9 cellular contexts compared by ENCODE assay signal in the genomic region with DNA sequence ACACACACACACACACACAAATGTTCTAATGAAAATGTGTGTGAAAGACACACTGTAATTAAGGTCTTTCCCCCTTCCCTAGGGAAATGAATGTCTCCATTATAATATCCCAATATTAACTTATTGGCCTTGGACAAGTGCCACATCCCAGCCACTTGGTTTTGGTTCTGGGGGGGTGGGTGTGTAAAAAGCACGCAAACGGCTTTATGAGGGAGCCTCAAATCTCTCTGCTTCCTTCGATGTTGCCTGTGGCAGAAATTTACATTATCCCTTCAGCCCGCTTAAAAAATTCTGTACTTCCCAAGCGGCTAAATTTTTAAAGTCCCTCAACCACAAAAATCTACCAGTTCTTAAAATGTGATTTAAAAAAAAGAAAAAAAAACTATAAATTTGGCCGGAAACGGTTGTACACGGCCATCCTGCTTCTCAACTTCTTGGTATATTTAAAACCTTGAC. TPM values are rescaled to one million over a fixed set of nuclear protein-coding genes. Genes with fewer than 3 reads are reported as not detected.
DNase-seq lines count a peak whose midpoint lies in the region; FAIRE-seq and TF ChIP-seq lines count a peak whose summit lies in the region.
"Had no signal": no experiment of that assay in that cellular context is flagged by ENCODE, and none has a peak within 500 bp of the region (broad histone marks: within the 10 kb centered on the region; RNA-seq: fewer than 3 reads in every experiment).

No MANE protein-coding gene starts in this region.

- CTCF ChIA-PET in endothelial cell of umbilical vein (lab: Charles Lee) = interaction anchor here (1.2 to 4.1 kb wide), 3 partner anchors 14 to 48 kb away, joined by 4 to 69 read pairs (median 7); partner anchors contain the start of gene CDH24

- peak overlapping the region; percentile 78 for H3K27ac ChIP-seq in OCI-LY3 (ENCODE audit: low read length)
- peak overlapping the region; percentile 44 for H3K27ac ChIP-seq in endothelial cell of umbilical vein (ENCODE audit: insufficient read depth, low read depth, low read length)
- peak overlapping the region; percentile 82 to 85 for H3K27ac ChIP-seq in prostate gland

- TF ChIP-seq CTCF in GM06990 (IDR thresholded peaks at IDR 0.05; ENCODE audit: insufficient read depth, low read length, poor library complexity, severe bottlenecking) = no peak
- TF ChIP-seq CTCF in OCI-LY3 (IDR thresholded peaks at IDR 0.05; ENCODE audit: low read depth, low read length) = no peak
- no peak for TF ChIP-seq CTCF in endothelial cell of umbilical vein (IDR thresholded peaks at IDR 0.05; ENCODE audit: extremely low read depth in 1 of 2, insufficient read depth in 1 of 2, low read depth in 1 of 2, low read length in 2 of 2)
- no peak for TF ChIP-seq CTCF in prostate gland (IDR thresholded peaks at IDR 0.05)

- H3K4me3 ChIP-seq in GM06990 (replicated peaks; ENCODE audit: low read depth, low read length) (peak overlapping the region; percentile 65), OCI-LY3 (ENCODE audit: low read length) (peak overlapping the region; percentile 87), endothelial cell of umbilical vein (replicated peaks in 1 of 3; ENCODE audit: insufficient read depth in 1 of 3, low read depth in 1 of 3, low read length in 3 of 3) (peak overlapping the region; percentile 8 to 73 (median 57)), prostate gland (peak overlapping the region; percentile 38 to 40)

- dilution Hi-C loops in endothelial cell of umbilical vein (cut with MboI; ENCODE audit: extremely low pct_ligation_motif_present, low sequenced_read_pairs) = no loop called here

- H3K9me1 ChIP-seq in endothelial cell of umbilical vein (replicated peaks; ENCODE audit: control insufficient read depth, extremely low read depth, insufficient read depth, low read length) = no peaks in the 10 kb centered on the region

- H3K27me3 ChIP-seq in GM06990 (replicated peaks; ENCODE audit: control insufficient read depth, insufficient read depth, low read length) (no peaks in the 10 kb centered on the region), OCI-LY3 (ENCODE audit: low read depth, low read length) (no peaks in the 10 kb centered on the region), endothelial cell of umbilical vein (ENCODE audit: control insufficient read depth in 2 of 2, insufficient read depth in 2 of 2, low read length in 2 of 2) (no peaks in the 10 kb centered on the region), prostate gland (replicated peaks; ENCODE audit: insufficient read depth) (no peaks in the 10 kb centered on the region)

- POLR2A ChIA-PET in endothelial cell of umbilical vein (lab: Charles Lee) = no interaction called here

- H3K4me1 ChIP-seq in OCI-LY3 (ENCODE audit: low read length) = peaks cover 32% of the 10 kb centered on the region
- H3K4me1 ChIP-seq in endothelial cell of umbilical vein (ENCODE audit: control insufficient read depth, extremely low read depth, insufficient read depth, low read length) = peaks cover 29% of the 10 kb centered on the region
- peaks cover 2% of the 10 kb centered on the region for H3K4me1 ChIP-seq in prostate gland (replicated peaks)

- H3K36me3 ChIP-seq in GM06990 (ENCODE audit: control insufficient read depth, insufficient read depth, low read length) = no peaks in the 10 kb centered on the region
- H3K36me3 ChIP-seq in OCI-LY3 (replicated peaks; ENCODE audit: low read depth, low read length) = no peaks in the 10 kb centered on the region
- no peaks in the 10 kb centered on the region for H3K36me3 ChIP-seq in endothelial cell of umbilical vein (ENCODE audit: control insufficient read depth in 2 of 2, extremely low read depth in 1 of 2, insufficient read depth in 2 of 2, low read length in 2 of 2)
- H3K36me3 ChIP-seq in prostate gland = no peaks in the 10 kb centered on the region

- H3K79me2 ChIP-seq in OCI-LY3 (ENCODE audit: low read length) (0 out of 2 replicates have a peak, but pooled peaks cover 2% of the 10 kb centered on the region), endothelial cell of umbilical vein (ENCODE audit: control insufficient read depth, insufficient read depth, low read length) (no peaks in the 10 kb centered on the region)

- H3K9me3 ChIP-seq in OCI-LY3 (ENCODE audit: insufficient read depth, low read length) = no peaks in the 10 kb centered on the region
- H3K9me3 ChIP-seq in endothelial cell of umbilical vein (replicated peaks; ENCODE audit: control insufficient read depth, insufficient read depth, low read length) = no peaks in the 10 kb centered on the region
- H3K9me3 ChIP-seq in prostate gland = no peaks in the 10 kb centered on the region

- DNase-seq in GM06990 (ENCODE audit: extremely low read depth, insufficient read length) (no peak), endothelial cell of umbilical vein (ENCODE audit: low read depth, low spot score) (no peak), prostate gland (ENCODE audit: low spot score) (no peak), NCI-H1436 treated with DMSO at 0.1 percent for 48 hours (lab: John Stamatoyannopoulos, UW) (no peak), ecto neural progenitor cell (ENCODE audit: low spot score) (no peak), RCC 7860 (ENCODE audit: low spot score) (no peak)
- DNase-seq in stimulated activated naive CD4-positive, alpha-beta T cell (lab: John Stamatoyannopoulos, UW) = no peak

- H2AFZ ChIP-seq in OCI-LY3 (ENCODE audit: low read depth, low read length) (no peak overlapping the region), endothelial cell of umbilical vein (ENCODE audit: low read depth, low read length) (peak overlapping the region; percentile 33)

- TSS peak; percentile 64 for BruUV-seq in endothelial cell of umbilical vein (replicated peaks; lab: Mats Ljungman, UMichigan)

- intact Hi-C loops in endothelial cell of umbilical vein (cut with micrococcal nuclease) (no loop called here), prostate gland (cut with DNase I) (no loop called here)

- H3K9ac ChIP-seq in OCI-LY3 (ENCODE audit: low read length) (peak overlapping the region; percentile 96), endothelial cell of umbilical vein (replicated peaks; ENCODE audit: extremely low read depth, insufficient read depth, low read length) (peak overlapping the region; percentile 59)

- peak overlapping the region; percentile 100 for H3K4me2 ChIP-seq in OCI-LY3 (ENCODE audit: low read length)
- peak overlapping the region; percentile 79 for H3K4me2 ChIP-seq in endothelial cell of umbilical vein (ENCODE audit: insufficient read depth, low read length)

- no peak for TF ChIP-seq POLR2A in endothelial cell of umbilical vein (IDR thresholded peaks at IDR 0.05; ENCODE audit: low read depth, low read length)
- TF ChIP-seq POLR2A in prostate gland (IDR thresholded peaks at IDR 0.05) = no peak

- no peaks in the 10 kb centered on the region for H4K20me1 ChIP-seq in OCI-LY3 (ENCODE audit: insufficient read depth, low read length)
- no peaks in the 10 kb centered on the region for H4K20me1 ChIP-seq in endothelial cell of umbilical vein (replicated peaks; ENCODE audit: control insufficient read depth, extremely low read depth, insufficient read depth, low read length)

- FAIRE-seq in endothelial cell of umbilical vein (lab: Jason Lieb, UNC) = no peak
- no peak for FAIRE-seq in RCC 7860 (lab: Jason Lieb, UNC)

- WGBS in prostate gland = 12% methylated on average over 8 of the region's 8 CpGs

RNA-seq across cellular contexts. Expression of gene C14orf93, which starts 0.4 kb away (rescaled TPM):
- total RNA-seq in endothelial cell of umbilical vein (5.4 and 7.1 TPM in 2 replicates), prostate gland (10 to 100 TPM; 15.1 to 17.6 TPM)
- polyA plus RNA-seq in endothelial cell of umbilical vein = 9.2 and 10.0 TPM in 2 replicates
- 9.5 and 10.0 TPM in 2 replicates for polyA plus RNA-seq in endothelial cell of umbilical vein (2011; cell fraction: cytosol; rRNA removed)
- polyA plus RNA-seq in endothelial cell of umbilical vein (2011; cell fraction: nucleus; rRNA removed) = 11.5 and 18.1 TPM in 2 replicates
- polyA plus RNA-seq in endothelial cell of umbilical vein (2012) = 5.9 and 6.8 TPM in 2 replicates
- polyA minus RNA-seq in endothelial cell of umbilical vein = 16.4 and 19.1 TPM in 2 replicates
- 5.2 TPM for polyA minus RNA-seq in endothelial cell of umbilical vein (2011; cell fraction: cytosol; rRNA and poly(A)+ RNA removed)
- 5.0 and 6.1 TPM in 2 replicates for polyA minus RNA-seq in endothelial cell of umbilical vein (2011; cell fraction: nucleus; rRNA and poly(A)+ RNA removed)

RNA-seq across cellular contexts. Expression of gene PSMB5, which starts 25.2 kb away (rescaled TPM):
- total RNA-seq in endothelial cell of umbilical vein (214 and 236 TPM in 2 replicates), prostate gland (100 to 1,000 TPM; 124 to 152 TPM)
- polyA plus RNA-seq in endothelial cell of umbilical vein = 459 and 464 TPM in 2 replicates
- 355 and 404 TPM in 2 replicates for polyA plus RNA-seq in endothelial cell of umbilical vein (2011; cell fraction: cytosol; rRNA removed)
- polyA plus RNA-seq in endothelial cell of umbilical vein (2011; cell fraction: nucleus; rRNA removed) = 144 and 152 TPM in 2 replicates
- 223 and 262 TPM in 2 replicates for polyA plus RNA-seq in endothelial cell of umbilical vein (2012)
- polyA minus RNA-seq in endothelial cell of umbilical vein = 286 and 312 TPM in 2 replicates
- 207 TPM for polyA minus RNA-seq in endothelial cell of umbilical vein (2011; cell fraction: cytosol; rRNA and poly(A)+ RNA removed)
- 42.4 and 46.8 TPM in 2 replicates for polyA minus RNA-seq in endothelial cell of umbilical vein (2011; cell fraction: nucleus; rRNA and poly(A)+ RNA removed)

RNA-seq across cellular contexts. Expression of gene AJUBA, which starts 27.2 kb away (rescaled TPM):
- 54.1 and 61.7 TPM in 2 replicates for total RNA-seq in endothelial cell of umbilical vein
- 50.0 and 50.7 TPM in 2 replicates for polyA plus RNA-seq in endothelial cell of umbilical vein
- 41.4 and 44.7 TPM in 2 replicates for polyA plus RNA-seq in endothelial cell of umbilical vein (2011; cell fraction: cytosol; rRNA removed)
- 64.2 and 66.4 TPM in 2 replicates for polyA plus RNA-seq in endothelial cell of umbilical vein (2011; cell fraction: nucleus; rRNA removed)
- polyA plus RNA-seq in endothelial cell of umbilical vein (2012) = 24.6 and 40.3 TPM in 2 replicates
- polyA minus RNA-seq in endothelial cell of umbilical vein = 144 and 157 TPM in 2 replicates
- 62.4 TPM for polyA minus RNA-seq in endothelial cell of umbilical vein (2011; cell fraction: cytosol; rRNA and poly(A)+ RNA removed)
- 65.9 and 69.6 TPM in 2 replicates for polyA minus RNA-seq in endothelial cell of umbilical vein (2011; cell fraction: nucleus; rRNA and poly(A)+ RNA removed)
- total RNA-seq in prostate gland = 10 to 100 TPM; 21.0 to 27.9 TPM

RNA-seq across cellular contexts. Expression of gene PSMB11, which starts 32.5 kb away (rescaled TPM):
- total RNA-seq in endothelial cell of umbilical vein (not detected in 2 replicates), prostate gland (not detected)
- polyA plus RNA-seq in endothelial cell of umbilical vein = not detected in 2 replicates
- not detected in 2 replicates for polyA plus RNA-seq in endothelial cell of umbilical vein (2011; cell fraction: cytosol; rRNA removed)
- not detected in 2 replicates for polyA plus RNA-seq in endothelial cell of umbilical vein (2011; cell fraction: nucleus; rRNA removed)
- polyA plus RNA-seq in endothelial cell of umbilical vein (2012) = not detected in 2 replicates
- polyA minus RNA-seq in endothelial cell of umbilical vein = not detected in 2 replicates
- not detected for polyA minus RNA-seq in endothelial cell of umbilical vein (2011; cell fraction: cytosol; rRNA and poly(A)+ RNA removed)
- not detected in 2 replicates for polyA minus RNA-seq in endothelial cell of umbilical vein (2011; cell fraction: nucleus; rRNA and poly(A)+ RNA removed)
- total RNA-seq: NCI-H460 had no signal

RNA-seq across cellular contexts. Expression of gene CDH24, which starts 47.8 kb away (rescaled TPM):
- total RNA-seq in endothelial cell of umbilical vein (20.2 and 21.7 TPM in 2 replicates), prostate gland (1 to 10 TPM; 4.0 to 7.2 TPM)
- 52.9 and 63.1 TPM in 2 replicates for polyA plus RNA-seq in endothelial cell of umbilical vein
- polyA plus RNA-seq in endothelial cell of umbilical vein (2011; cell fraction: cytosol; rRNA removed) = 16.0 and 22.7 TPM in 2 replicates
- 173 and 192 TPM in 2 replicates for polyA plus RNA-seq in endothelial cell of umbilical vein (2011; cell fraction: nucleus; rRNA removed)
- polyA plus RNA-seq in endothelial cell of umbilical vein (2012) = 11.8 and 13.2 TPM in 2 replicates
- polyA minus RNA-seq in endothelial cell of umbilical vein = 36.3 and 46.1 TPM in 2 replicates
- polyA minus RNA-seq in endothelial cell of umbilical vein (2011; cell fraction: cytosol; rRNA and poly(A)+ RNA removed) = 4.0 TPM
- polyA minus RNA-seq in endothelial cell of umbilical vein (2011; cell fraction: nucleus; rRNA and poly(A)+ RNA removed) = 35.7 and 41.4 TPM in 2 replicates
